ENCODE assay signal across 1 cellular context in the genomic region with DNA sequence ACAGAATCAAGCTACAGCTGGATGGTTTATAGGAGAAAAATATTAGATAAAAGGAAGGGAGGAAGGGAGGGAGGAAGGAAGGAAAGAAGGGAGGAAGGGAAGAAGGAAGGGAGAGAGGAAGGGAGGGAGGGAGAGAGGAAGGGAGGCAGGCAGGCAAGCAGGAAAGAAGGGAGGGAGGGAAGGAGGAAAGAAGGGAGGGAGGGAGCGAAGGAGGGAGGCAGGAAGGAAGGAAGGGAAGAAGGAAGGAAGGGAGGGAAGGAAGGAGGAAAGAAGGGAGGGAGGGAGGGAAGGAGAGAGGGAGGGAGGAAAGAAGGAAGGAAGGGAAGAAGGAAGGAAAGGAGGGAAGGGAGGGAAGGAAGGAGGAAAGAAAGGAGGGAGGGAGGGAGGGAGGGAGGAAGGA.
TF ChIP-seq lines count a peak whose summit lies in the region.

No MANE protein-coding gene starts in this region.

TF ChIP-seq in SK-N-SH treated with all-trans-retinoic acid at 6 μM for 48 hours, 23 proteins besides CTCF, POLR2A, EP300 and RAD21 (continued from another document):
- TF ChIP-seq, protein P1, sequence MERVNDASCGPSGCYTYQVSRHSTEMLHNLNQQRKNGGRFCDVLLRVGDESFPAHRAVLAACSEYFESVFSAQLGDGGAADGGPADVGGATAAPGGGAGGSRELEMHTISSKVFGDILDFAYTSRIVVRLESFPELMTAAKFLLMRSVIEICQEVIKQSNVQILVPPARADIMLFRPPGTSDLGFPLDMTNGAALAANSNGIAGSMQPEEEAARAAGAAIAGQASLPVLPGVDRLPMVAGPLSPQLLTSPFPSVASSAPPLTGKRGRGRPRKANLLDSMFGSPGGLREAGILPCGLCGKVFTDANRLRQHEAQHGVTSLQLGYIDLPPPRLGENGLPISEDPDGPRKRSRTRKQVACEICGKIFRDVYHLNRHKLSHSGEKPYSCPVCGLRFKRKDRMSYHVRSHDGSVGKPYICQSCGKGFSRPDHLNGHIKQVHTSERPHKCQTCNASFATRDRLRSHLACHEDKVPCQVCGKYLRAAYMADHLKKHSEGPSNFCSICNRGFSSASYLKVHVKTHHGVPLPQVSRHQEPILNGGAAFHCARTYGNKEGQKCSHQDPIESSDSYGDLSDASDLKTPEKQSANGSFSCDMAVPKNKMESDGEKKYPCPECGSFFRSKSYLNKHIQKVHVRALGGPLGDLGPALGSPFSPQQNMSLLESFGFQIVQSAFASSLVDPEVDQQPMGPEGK (CRISPR knock-in tag; IDR thresholded peaks at IDR 0.05; ENCODE audit: borderline replicate concordance), result no peak
- no peak for TF ChIP-seq ESRRG (CRISPR knock-in tag; IDR thresholded peaks at IDR 0.05)
- no peak for TF ChIP-seq CSDC2 (CRISPR knock-in tag; IDR thresholded peaks at IDR 0.05)
- no peak for TF ChIP-seq ZNF8 (CRISPR knock-in tag; IDR thresholded peaks at IDR 0.05)
